1 cellular context compared by ENCODE assay signal in the genomic region with DNA sequence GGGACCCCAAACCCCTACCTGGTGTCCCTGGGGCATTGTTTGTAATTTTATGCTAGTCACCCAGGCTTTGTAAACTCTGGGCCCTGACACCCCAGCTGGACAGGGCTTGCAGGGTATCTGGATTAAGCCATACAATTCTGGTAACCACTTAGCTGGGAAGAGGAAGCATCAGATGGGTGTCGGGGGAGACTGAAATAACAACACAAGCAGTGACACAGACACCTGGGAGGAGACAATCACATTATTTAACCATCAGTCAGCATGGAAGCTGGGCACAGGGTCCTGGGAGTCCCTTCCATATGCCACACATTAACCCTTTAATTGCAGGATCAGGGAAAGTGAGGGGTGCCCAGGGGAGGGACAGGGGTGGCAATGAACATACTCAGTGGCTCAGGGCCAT.
TF ChIP-seq lines count a peak whose summit lies in the region.

No MANE protein-coding gene starts in this region.

TF ChIP-seq in HepG2, 621 proteins besides CTCF, POLR2A, EP300 and RAD21:
- TF ChIP-seq PAF1 (CRISPR knock-in tag; IDR thresholded peaks at IDR 0.05) (no peak), DNMT1 (CRISPR knock-in tag; IDR thresholded peaks at IDR 0.05) (no peak), ZNF652 (CRISPR knock-in tag; IDR thresholded peaks at IDR 0.05; ENCODE audit: borderline replicate concordance, low read depth) (peak; percentile 84), POLR2AphosphoS5 (IDR thresholded peaks at IDR 0.05; ENCODE audit: low read depth, low read length) (no peak), NR1H2 (CRISPR knock-in tag; IDR thresholded peaks at IDR 0.05; ENCODE audit: borderline replicate concordance, low read depth) (no peak)
